10 cellular contexts compared by ENCODE assay signal in the genomic region with DNA sequence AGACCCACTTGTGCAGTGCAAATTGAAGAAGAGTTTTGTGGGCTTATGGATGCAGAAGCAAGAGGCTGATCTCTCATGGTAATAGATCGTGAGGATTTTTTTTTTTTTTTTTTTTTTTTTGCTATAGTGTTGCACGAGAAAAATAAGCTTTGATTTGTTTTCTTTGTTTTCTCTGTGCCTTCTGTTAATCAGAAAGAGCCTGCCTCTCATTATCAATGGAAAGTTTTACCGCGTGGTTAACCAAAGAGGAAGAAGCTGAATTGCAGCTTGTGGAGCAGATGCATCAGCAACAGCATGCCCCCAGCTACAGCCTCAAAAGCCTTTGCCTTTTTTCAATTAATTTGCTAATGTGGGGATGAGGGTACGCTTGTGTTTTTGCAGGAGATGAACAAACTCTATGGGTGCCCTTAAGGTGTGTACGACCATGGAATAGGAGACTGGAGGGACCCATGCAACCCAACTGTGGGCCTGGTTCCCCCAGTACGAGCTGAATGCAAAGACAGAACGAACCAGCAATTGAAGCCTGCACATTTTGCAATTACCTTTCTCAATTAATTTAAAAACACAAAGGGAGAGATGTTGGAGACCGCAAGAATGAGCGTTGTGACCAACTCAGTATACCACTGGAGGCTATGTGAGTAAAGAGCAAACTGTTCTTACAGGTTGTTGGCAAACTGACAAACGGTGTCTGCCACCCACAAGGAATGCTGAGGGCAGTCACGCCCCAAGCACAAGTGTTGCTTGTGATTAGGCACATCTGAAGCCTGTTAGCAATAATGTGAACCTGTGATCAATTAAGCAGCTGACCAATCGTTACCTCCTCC. TPM values are rescaled to one million over a fixed set of nuclear protein-coding genes. Genes with fewer than 3 reads are reported as not detected.
A peak's percentile ranks its signal among the peaks of the same experiment; 100 is the strongest.
DNase-seq lines count a peak whose midpoint lies in the region; ATAC-seq, FAIRE-seq and TF ChIP-seq lines count a peak whose summit lies in the region.
"Had no signal": no experiment of that assay in that cellular context is flagged by ENCODE, and none has a peak within 500 bp of the region (broad histone marks: within the 10 kb centered on the region; RNA-seq: fewer than 3 reads in every experiment).

No MANE protein-coding gene starts in this region.

- no peaks in the 10 kb centered on the region for H3K27me3 ChIP-seq in body of pancreas
- no peaks in the 10 kb centered on the region for H3K27me3 ChIP-seq in thyroid gland
- H3K27me3 ChIP-seq: SJSA1 had no signal

- H3K27me3 Mint-ChIP-seq in activated naive CD4-positive, alpha-beta T cell treated with anti-CD3 and anti-CD28 coated beads for 36 hours (ENCODE audit: low read depth), result peaks cover 8% of the 10 kb centered on the region

- H3K4me1 ChIP-seq in body of pancreas (peaks cover 10% of the 10 kb centered on the region), thyroid gland (peaks cover 0 to 7% of the 10 kb centered on the region in 2 donors)
- H3K4me1 ChIP-seq: SJSA1 had no signal

- H3K4me1 Mint-ChIP-seq in activated naive CD4-positive, alpha-beta T cell treated with anti-CD3 and anti-CD28 coated beads for 36 hours (ENCODE audit: low read depth), result peaks cover 24% of the 10 kb centered on the region
- H3K4me1 Mint-ChIP-seq: brain had no signal

- CTCF ChIA-PET in activated naive CD4-positive, alpha-beta T cell treated with anti-CD3 and anti-CD28 coated beads for 36 hours (lab: Charles Lee), result no interaction called here

- WGBS in body of pancreas, 2 donors, result 67% methylated on average over 13 of the region's 13 CpGs
- 67 to 71% methylated on average over 13 of the region's 13 CpGs for WGBS in thyroid gland, 2 donors

- TF ChIP-seq POLR2A in body of pancreas (IDR thresholded peaks at IDR 0.05) (no peak), thyroid gland (IDR thresholded peaks at IDR 0.05) (no peak)

- peaks cover 12% of the 10 kb centered on the region for H3K9me3 Mint-ChIP-seq in activated naive CD4-positive, alpha-beta T cell treated with anti-CD3 and anti-CD28 coated beads for 36 hours

- no peak for FAIRE-seq in D721Med (lab: Jason Lieb, UNC)

- H3K36me3 ChIP-seq in body of pancreas (replicated peaks in 1 of 2; ENCODE audit: insufficient read depth in 1 of 2, low read depth in 2 of 2), result no peaks in the 10 kb centered on the region
- no peaks in the 10 kb centered on the region for H3K36me3 ChIP-seq in thyroid gland
- H3K36me3 ChIP-seq: SJSA1 had no signal

- no peak overlapping the region for H3K27ac Mint-ChIP-seq in activated naive CD4-positive, alpha-beta T cell treated with anti-CD3 and anti-CD28 coated beads for 36 hours
- H3K27ac Mint-ChIP-seq: brain had no signal

- no peak overlapping the region for H3K4me3 Mint-ChIP-seq in activated naive CD4-positive, alpha-beta T cell treated with anti-CD3 and anti-CD28 coated beads for 36 hours
- H3K4me3 Mint-ChIP-seq: brain had no signal

- H3K27ac ChIP-seq in body of pancreas (no peak overlapping the region), thyroid gland (no peak overlapping the region)
- H3K27ac ChIP-seq: SJSA1 had no signal

- no peak for ATAC-seq in body of pancreas
- ATAC-seq in Right ventricle myocardium inferior, result no peak

- TF ChIP-seq CTCF in body of pancreas (IDR thresholded peaks at IDR 0.05), result no peak
- TF ChIP-seq CTCF in thyroid gland (IDR thresholded peaks at IDR 0.05), result peak in 1 of 6 experiments; percentile 24
- no peak for TF ChIP-seq CTCF in D721Med (IDR thresholded peaks at IDR 0.05; ENCODE audit: insufficient read depth, missing control alignments)

- H3K36me3 Mint-ChIP-seq in activated naive CD4-positive, alpha-beta T cell treated with anti-CD3 and anti-CD28 coated beads for 36 hours (ENCODE audit: low read depth), result no peaks in the 10 kb centered on the region

- in situ Hi-C loops in KBM-7 (cut with MboI; ENCODE audit: low pct_unique_long_range_greater_than_20kb, low sequenced_read_pairs), result no loop called here

- DNase-seq in activated naive CD4-positive, alpha-beta T cell treated with anti-CD3 and anti-CD28 coated beads for 36 hours, result peak; percentile 13
- DNase-seq in activated naive CD4-positive, alpha-beta T cell treated with anti-CD3 and anti-CD28 coated beads, Interleukin-2, amount 50 U/mL, for 16 hours, result no peak
- peak; percentile 42 for DNase-seq in KBM-7
- peak in 3 of 4 donors; percentile 23 to 55 (median 53) for DNase-seq in body of pancreas
- DNase-seq in thyroid gland, result peak; percentile 65 to 68
- DNase-seq in C1 segment of cervical spinal cord (lab: John Stamatoyannopoulos, UW), result no peak
- no peak for DNase-seq in D721Med (ENCODE audit: insufficient read length, low spot score)
- no peak for DNase-seq in Right ventricle myocardium inferior (ENCODE audit: missing footprints)

- intact Hi-C loops in activated naive CD4-positive, alpha-beta T cell treated with anti-CD3 and anti-CD28 coated beads for 36 hours (cut with micrococcal nuclease), result loop anchor here (5.0 kb wide), 1 partner anchor 57 kb away; the partner anchor contains the start of gene SPRY2
- intact Hi-C loops in body of pancreas (cut with DNase I), result no loop called here
- intact Hi-C loops in thyroid gland (cut with DNase I), result no loop called here
- intact Hi-C loops in Right ventricle myocardium inferior (cut with DNase I), result no loop called here

- H3K9me3 ChIP-seq in body of pancreas (peaks cover 0 to under 1% (median 0%) of the 10 kb centered on the region in 3 donors), thyroid gland (no peaks in the 10 kb centered on the region)

- H3K4me3 ChIP-seq in body of pancreas, result no peak overlapping the region
- H3K4me3 ChIP-seq in thyroid gland (replicated peaks in 1 of 3), result no peak overlapping the region
- H3K4me3 ChIP-seq: SJSA1 had no signal

RNA-seq across cellular contexts. Expression of gene SPRY2, which starts 58.6 kb away (rescaled TPM):
- total RNA-seq in activated naive CD4-positive, alpha-beta T cell treated with anti-CD3 and anti-CD28 coated beads for 36 hours, result under 1 TPM; 0.26 to 0.44 TPM
- total RNA-seq in body of pancreas (10 to 100 TPM; 26.5 to 33.3 TPM), thyroid gland (10 to 100 TPM; 17.9 to 37.0 (median 24.5) TPM), Right ventricle myocardium inferior (40.0 TPM)

Comparison
In these comparisons a context has a peak if more than half of its experiments do, and no peak if none do; other contexts are left out.
1. DNase-seq: peak in activated naive CD4-positive, alpha-beta T cell treated with anti-CD3 and anti-CD28 coated beads for 36 hours (single experiment), KBM-7 (single experiment), body of pancreas (3 of 4) and thyroid gland (2 of 2); none in activated naive CD4-positive, alpha-beta T cell treated with anti-CD3 and anti-CD28 coated beads, Interleukin-2, amount 50 U/mL, for 16 hours (single experiment), C1 segment of cervical spinal cord (0 of 14), D721Med (single experiment) and Right ventricle myocardium inferior (single experiment).
2. RNA of gene SPRY2, which starts 58.6 kb away (total RNA-seq): 40.0 TPM in Right ventricle myocardium inferior (single experiment), 26.5 to 33.3 TPM in body of pancreas and 17.9 to 37.0 TPM in thyroid gland; 0.26 to 0.44 TPM in activated naive CD4-positive, alpha-beta T cell treated with anti-CD3 and anti-CD28 coated beads for 36 hours; every median in the first group is over 10 times any median in the second.